25 cellular contexts compared by ENCODE assay signal in genomic region chr16:35173295-35173694, GRCh38.
"Had no signal": no experiment of that assay in that cellular context is flagged by ENCODE, and none has a peak within 500 bp of the region (broad histone marks: within the 10 kb centered on the region; RNA-seq: fewer than 3 reads in every experiment).

No MANE protein-coding gene starts in this region.

- H3K36me3 Mint-ChIP-seq: activated naive CD4-positive, alpha-beta T cell treated with anti-CD3 and anti-CD28 coated beads, Interleukin-2, amount 10 ng/mL, durations not matched to agents 7 days and 5 days; activated naive CD8-positive, alpha-beta T cell treated with anti-CD3 and anti-CD28 coated beads, Interleukin-2, amount 10 ng/mL, durations not matched to agents 7 days and 5 days had no signal

- ATAC-seq: gastrocnemius medialis, sciatic nerve had no signal

- H3K27ac ChIP-seq: breast epithelium, gastrocnemius medialis, hepatocyte, neutrophil, ovary, prostate gland, suprapubic skin, tibial artery had no signal

- H3K27ac Mint-ChIP-seq: activated naive CD4-positive, alpha-beta T cell treated with anti-CD3 and anti-CD28 coated beads, Interleukin-2, amount 10 ng/mL, durations not matched to agents 7 days and 5 days; activated naive CD8-positive, alpha-beta T cell treated with anti-CD3 and anti-CD28 coated beads, Interleukin-2, amount 10 ng/mL, durations not matched to agents 7 days and 5 days; immature natural killer cell; nephron had no signal

- H3K4me1 Mint-ChIP-seq: activated naive CD4-positive, alpha-beta T cell treated with anti-CD3 and anti-CD28 coated beads, Interleukin-2, amount 10 ng/mL, durations not matched to agents 7 days and 5 days; activated naive CD8-positive, alpha-beta T cell treated with anti-CD3 and anti-CD28 coated beads, Interleukin-2, amount 10 ng/mL, durations not matched to agents 7 days and 5 days; immature natural killer cell; nephron had no signal

- H3K36me3 ChIP-seq: breast epithelium, gastrocnemius medialis, neutrophil, ovary, prostate gland, suprapubic skin, tibial artery had no signal

- H3K27me3 Mint-ChIP-seq: activated naive CD4-positive, alpha-beta T cell treated with anti-CD3 and anti-CD28 coated beads, Interleukin-2, amount 10 ng/mL, durations not matched to agents 7 days and 5 days; activated naive CD8-positive, alpha-beta T cell treated with anti-CD3 and anti-CD28 coated beads, Interleukin-2, amount 10 ng/mL, durations not matched to agents 7 days and 5 days had no signal

- H3K27me3 ChIP-seq: breast epithelium, gastrocnemius medialis, hepatocyte, neutrophil, ovary, suprapubic skin, tibial artery had no signal

- H3K9me3 ChIP-seq: gastrocnemius medialis, neutrophil, ovary, prostate gland had no signal

- H3K4me1 ChIP-seq: breast epithelium, gastrocnemius medialis, prostate gland, suprapubic skin, tibial artery had no signal

- H3K4me3 ChIP-seq: breast epithelium, gastrocnemius medialis, hepatocyte, lung, ovary, prostate gland, suprapubic skin, tibial artery had no signal

- DNase-seq: activated CD4-positive, alpha-beta T cell treated with anti-CD3 and anti-CD28 coated beads for 4 hours; activated CD4-positive, alpha-beta T cell treated with anti-CD3 and anti-CD28 coated beads, Interleukin-2, amount 50 U/mL, for 48 hours; activated CD8-positive, alpha-beta memory T cell treated with anti-CD3 and anti-CD28 coated beads for 24 hours; activated gamma-delta T cell; activated naive CD4-positive, alpha-beta T cell treated with anti-CD3 and anti-CD28 coated beads, Interleukin-2, amount 10 ng/mL, durations not matched to agents 7 days and 5 days; activated naive CD8-positive, alpha-beta T cell treated with anti-CD3 and anti-CD28 coated beads, Interleukin-2, amount 10 ng/mL, durations not matched to agents 7 days and 5 days; central memory CD4-positive, alpha-beta T cell; effector memory CD4-positive, alpha-beta T cell; gastrocnemius medialis; immature natural killer cell; mesendoderm; ovary; retina; small intestine; stimulated activated CD4-positive, alpha-beta T cell treated with anti-CD3 and anti-CD28 coated beads, Interleukin-1b, Interleukin-23, amount 100 ng/mL, for 48 hours; stimulated activated naive CD4-positive, alpha-beta T cell had no signal

- H3K4me3 Mint-ChIP-seq: activated naive CD4-positive, alpha-beta T cell treated with anti-CD3 and anti-CD28 coated beads, Interleukin-2, amount 10 ng/mL, durations not matched to agents 7 days and 5 days; activated naive CD8-positive, alpha-beta T cell treated with anti-CD3 and anti-CD28 coated beads, Interleukin-2, amount 10 ng/mL, durations not matched to agents 7 days and 5 days; immature natural killer cell; nephron had no signal
